ENCODE assay signal across 24 cellular contexts in genomic region chr15:76626611-76627010, GRCh38.
"Had no signal": no experiment of that assay in that cellular context is flagged by ENCODE, and none has a peak within 500 bp of the region (broad histone marks: within the 10 kb centered on the region; RNA-seq: fewer than 3 reads in every experiment).

No MANE protein-coding gene starts in this region.

- H2AFZ ChIP-seq: hepatocyte had no signal

- DNase-seq: effector memory CD4-positive, alpha-beta T cell; erythroblast; heart left ventricle; kidney; left lung; naive thymus-derived CD8-positive, alpha-beta T cell; nephron progenitor cell; nucleus accumbens; stimulated activated CD4-positive, alpha-beta T cell treated with anti-CD3 and anti-CD28 coated beads, Interleukin-12 subunit alpha, Interleukin-12 subunit beta, amount 100 ng/mL, for 4 hours; stimulated activated CD4-positive, alpha-beta T cell treated with anti-CD3 and anti-CD28 coated beads, Interleukin-1b, Interleukin-23, amount 100 ng/mL, for 48 hours; stimulated activated CD4-positive, alpha-beta T cell treated with anti-CD3 and anti-CD28 coated beads, Interleukin-4, amount 100 ng/mL, for 1 hour; stimulated activated CD8-positive, alpha-beta memory T cell treated with anti-CD3 and anti-CD28 coated beads, Interleukin-4, amount 100 ng/mL, for 48 hours; stimulated activated naive CD4-positive, alpha-beta T cell; stimulated activated naive CD8-positive, alpha-beta T cell treated with anti-CD3 and anti-CD28 coated beads, Interleukin-15, amount 100 ng/mL, for 72 hours; transverse colon; upper lobe of right lung; uterus had no signal

- FAIRE-seq: colon, frontal cortex, kidney had no signal

- H3K4me2 ChIP-seq: hepatocyte, smooth muscle cell had no signal

- H3K27ac ChIP-seq: heart left ventricle, hepatocyte, left lung, prostate gland, right atrium auricular region, suprapubic skin, transverse colon, upper lobe of right lung, uterus had no signal

- H3K36me3 ChIP-seq: left lung, prostate gland, right atrium auricular region, transverse colon, uterus had no signal

- H3K4me1 ChIP-seq: heart left ventricle, left lung, prostate gland, right atrium auricular region, suprapubic skin, transverse colon, upper lobe of right lung, uterus had no signal

- H3K79me2 ChIP-seq: hepatocyte had no signal

- H3K4me3 ChIP-seq: heart left ventricle, hepatocyte, left lung, prostate gland, right atrium auricular region, smooth muscle cell, suprapubic skin, transverse colon, upper lobe of right lung, uterus had no signal

- H3K27me3 ChIP-seq: heart left ventricle, hepatocyte, left lung, right atrium auricular region, suprapubic skin, transverse colon, upper lobe of right lung, uterus had no signal

- H3K9me3 ChIP-seq: left lung, prostate gland, right atrium auricular region, upper lobe of right lung, uterus had no signal
